ENCODE assay signal across 1 cellular context in the genomic region with DNA sequence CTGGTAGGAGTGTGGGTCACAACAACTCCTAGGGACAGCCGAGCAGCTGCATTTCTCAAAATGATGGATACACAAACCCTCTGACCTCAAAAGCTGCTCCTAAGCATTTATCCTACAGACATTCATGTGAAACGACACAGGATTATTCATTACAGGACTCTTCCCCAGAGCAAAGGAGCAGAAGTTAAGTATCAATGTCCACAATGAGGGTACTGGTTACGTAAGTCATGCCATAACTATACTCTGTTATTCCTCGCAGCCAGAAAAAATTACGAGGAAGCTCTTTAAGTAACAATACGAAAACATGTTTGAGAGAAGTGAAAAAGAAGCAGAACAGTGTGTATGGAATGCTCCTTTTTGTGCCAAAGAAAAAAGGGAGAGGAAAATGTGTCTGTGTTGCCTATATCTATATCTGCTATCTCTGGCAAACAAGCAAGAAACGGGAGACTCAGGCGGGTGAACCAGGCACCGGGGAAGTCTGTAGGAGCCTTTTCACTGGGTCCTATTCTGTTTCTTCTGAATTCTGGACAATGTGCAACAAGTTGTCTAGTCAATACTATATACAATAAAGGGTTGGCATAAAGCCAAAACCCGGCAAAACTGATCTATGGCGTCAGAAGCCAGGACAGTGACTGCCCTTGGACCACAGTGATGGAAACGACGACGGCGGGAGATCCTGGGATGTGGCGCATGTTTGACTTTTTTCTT.
TF ChIP-seq lines count a peak whose summit lies in the region.

No MANE protein-coding gene starts in this region.

TF ChIP-seq in HepG2, 621 proteins besides CTCF, POLR2A, EP300 and RAD21 (continued from another document and continues in another):
- TF ChIP-seq, protein P1, sequence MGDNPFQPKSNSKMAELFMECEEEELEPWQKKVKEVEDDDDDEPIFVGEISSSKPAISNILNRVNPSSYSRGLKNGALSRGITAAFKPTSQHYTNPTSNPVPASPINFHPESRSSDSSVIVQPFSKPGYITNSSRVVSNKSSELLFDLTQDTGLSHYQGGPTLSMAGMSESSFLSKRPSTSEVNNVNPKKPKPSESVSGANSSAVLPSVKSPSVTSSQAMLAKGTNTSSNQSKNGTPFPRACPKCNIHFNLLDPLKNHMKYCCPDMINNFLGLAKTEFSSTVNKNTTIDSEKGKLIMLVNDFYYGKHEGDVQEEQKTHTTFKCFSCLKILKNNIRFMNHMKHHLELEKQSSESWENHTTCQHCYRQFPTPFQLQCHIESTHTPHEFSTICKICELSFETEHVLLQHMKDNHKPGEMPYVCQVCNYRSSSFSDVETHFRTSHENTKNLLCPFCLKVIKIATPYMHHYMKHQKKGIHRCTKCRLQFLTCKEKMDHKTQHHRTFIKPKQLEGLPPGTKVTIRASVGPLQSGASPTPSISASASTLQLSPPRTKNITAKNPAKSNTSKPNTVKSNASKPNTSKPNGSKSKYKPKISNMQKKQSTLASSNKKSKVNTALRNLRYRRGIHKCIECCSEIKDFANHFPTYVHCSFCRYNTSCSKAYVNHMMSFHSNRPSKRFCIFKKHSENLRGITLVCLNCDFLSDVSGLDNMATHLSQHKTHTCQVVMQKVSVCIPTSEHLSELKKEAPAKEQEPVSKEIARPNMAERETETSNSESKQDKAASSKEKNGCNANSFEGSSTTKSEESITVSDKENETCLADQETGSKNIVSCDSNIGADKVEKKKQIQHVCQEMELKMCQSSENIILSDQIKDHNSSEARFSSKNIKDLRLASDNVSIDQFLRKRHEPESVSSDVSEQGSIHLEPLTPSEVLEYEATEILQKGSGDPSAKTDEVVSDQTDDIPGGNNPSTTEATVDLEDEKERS (CRISPR knock-in tag; IDR thresholded peaks at IDR 0.05), result no peak
- TF ChIP-seq ZNF616 (CRISPR knock-in tag; IDR thresholded peaks at IDR 0.05; ENCODE audit: low read depth), result no peak
- 0 out of 2 replicates have a peak, but pooled peaks have one; percentile 28 for TF ChIP-seq ZNF503 (CRISPR knock-in tag; IDR thresholded peaks at IDR 0.05)
- TF ChIP-seq ZNF777 (CRISPR knock-in tag; IDR thresholded peaks at IDR 0.05), result no peak
- no peak for TF ChIP-seq ZNF317 (CRISPR knock-in tag; IDR thresholded peaks at IDR 0.05)
- no peak for TF ChIP-seq AGO1 (IDR thresholded peaks at IDR 0.05; ENCODE audit: low read depth, low read length, poor library complexity, severe bottlenecking)
- no peak for TF ChIP-seq E2F2 (CRISPR knock-in tag; IDR thresholded peaks at IDR 0.05; ENCODE audit: borderline replicate concordance)
- TF ChIP-seq ZBTB46 (CRISPR knock-in tag; IDR thresholded peaks at IDR 0.05; ENCODE audit: borderline replicate concordance), result no peak
- TF ChIP-seq ZNF644 (CRISPR knock-in tag; IDR thresholded peaks at IDR 0.05; ENCODE audit: low read depth), result no peak
- TF ChIP-seq SKI (IDR thresholded peaks at IDR 0.05; ENCODE audit: partially characterized antibody), result no peak
- no peak for TF ChIP-seq NPAS2 (CRISPR knock-in tag; IDR thresholded peaks at IDR 0.05; ENCODE audit: borderline replicate concordance)
- TF ChIP-seq DDIT3 (CRISPR knock-in tag; IDR thresholded peaks at IDR 0.05), result no peak
- no peak for TF ChIP-seq DNMT1 (CRISPR knock-in tag; IDR thresholded peaks at IDR 0.05)
- no peak for TF ChIP-seq NONO (IDR thresholded peaks at IDR 0.05)
- TF ChIP-seq NONO (CRISPR knock-in tag; conservative IDR thresholded peaks at IDR 0.05), result no peak
- TF ChIP-seq TIGD3 (CRISPR knock-in tag; IDR thresholded peaks at IDR 0.05; ENCODE audit: borderline replicate concordance), result no peak
- TF ChIP-seq MEF2D (CRISPR knock-in tag; IDR thresholded peaks at IDR 0.05), result peak; percentile 30; the same call in 1 of the 2 replicates
- 0 out of 2 replicates have a peak, but pooled peaks have one; percentile 61 for TF ChIP-seq RNF219 (CRISPR knock-in tag; IDR thresholded peaks at IDR 0.05)
- no peak for TF ChIP-seq BCL3 (CRISPR knock-in tag; IDR thresholded peaks at IDR 0.05)
- TF ChIP-seq NKX3-1 (CRISPR knock-in tag; IDR thresholded peaks at IDR 0.05), result no peak
- no peak for TF ChIP-seq ARID2 (CRISPR knock-in tag; IDR thresholded peaks at IDR 0.05; ENCODE audit: borderline replicate concordance)
- no peak for TF ChIP-seq ZNF746 (CRISPR knock-in tag; IDR thresholded peaks at IDR 0.05)
- TF ChIP-seq SMC3 (IDR thresholded peaks at IDR 0.05; ENCODE audit: low read length), result no peak
- TF ChIP-seq TBX2 (CRISPR knock-in tag; IDR thresholded peaks at IDR 0.05; ENCODE audit: borderline replicate concordance), result no peak
- TF ChIP-seq ZNF792 (CRISPR knock-in tag; IDR thresholded peaks at IDR 0.05), result no peak
- TF ChIP-seq DPF2 (CRISPR knock-in tag; IDR thresholded peaks at IDR 0.05; ENCODE audit: borderline replicate concordance, low read depth), result 0 out of 2 replicates have a peak, but pooled peaks have one; percentile 42
- TF ChIP-seq HNF4G (IDR thresholded peaks at IDR 0.05; ENCODE audit: borderline replicate concordance, low read depth, low read length), result peak; percentile 36
- no peak for TF ChIP-seq HNF4G (CRISPR knock-in tag; IDR thresholded peaks at IDR 0.05; ENCODE audit: borderline replicate concordance, low read depth)
- TF ChIP-seq ZNF326 (CRISPR knock-in tag; IDR thresholded peaks at IDR 0.05; ENCODE audit: borderline replicate concordance), result no peak
- TF ChIP-seq NFATC3 (CRISPR knock-in tag; IDR thresholded peaks at IDR 0.05), result no peak
- no peak for TF ChIP-seq ZNF235 (CRISPR knock-in tag; IDR thresholded peaks at IDR 0.05; ENCODE audit: borderline replicate concordance)
- TF ChIP-seq BCL6 (CRISPR knock-in tag; IDR thresholded peaks at IDR 0.05), result 0 out of 2 replicates have a peak, but pooled peaks have one; percentile 6
- peak; percentile 47; the same call in 1 of the 2 replicates for TF ChIP-seq KDM5A (IDR thresholded peaks at IDR 0.05; ENCODE audit: borderline replicate concordance, low read length)
- TF ChIP-seq MXD3 (CRISPR knock-in tag; IDR thresholded peaks at IDR 0.05), result no peak
- peak; percentile 70 for TF ChIP-seq CEBPG (CRISPR knock-in tag; IDR thresholded peaks at IDR 0.05)
- TF ChIP-seq ZSCAN31 (CRISPR knock-in tag; IDR thresholded peaks at IDR 0.05; ENCODE audit: low read depth), result no peak; the same call in 1 of the 2 replicates
- TF ChIP-seq NR2F2 (IDR thresholded peaks at IDR 0.05; ENCODE audit: borderline replicate concordance, low read depth), result no peak
- TF ChIP-seq ZNF513 (CRISPR knock-in tag; conservative IDR thresholded peaks at IDR 0.05), result no peak
- no peak for TF ChIP-seq IKZF4 (CRISPR knock-in tag; IDR thresholded peaks at IDR 0.05; ENCODE audit: borderline replicate concordance, low read depth, not compliant biosample characterization)
- TF ChIP-seq LCORL (IDR thresholded peaks at IDR 0.05), result no peak
- 0 out of 2 replicates have a peak, but pooled peaks have one; percentile 16 for TF ChIP-seq LCORL (CRISPR knock-in tag; IDR thresholded peaks at IDR 0.05)
- no peak for TF ChIP-seq SP140L (CRISPR knock-in tag; IDR thresholded peaks at IDR 0.05; ENCODE audit: borderline replicate concordance)
- TF ChIP-seq PATZ1 (CRISPR knock-in tag; IDR thresholded peaks at IDR 0.05), result 0 out of 2 replicates have a peak, but pooled peaks have one; percentile 22
